1 cellular context compared by ENCODE assay signal in the genomic region with DNA sequence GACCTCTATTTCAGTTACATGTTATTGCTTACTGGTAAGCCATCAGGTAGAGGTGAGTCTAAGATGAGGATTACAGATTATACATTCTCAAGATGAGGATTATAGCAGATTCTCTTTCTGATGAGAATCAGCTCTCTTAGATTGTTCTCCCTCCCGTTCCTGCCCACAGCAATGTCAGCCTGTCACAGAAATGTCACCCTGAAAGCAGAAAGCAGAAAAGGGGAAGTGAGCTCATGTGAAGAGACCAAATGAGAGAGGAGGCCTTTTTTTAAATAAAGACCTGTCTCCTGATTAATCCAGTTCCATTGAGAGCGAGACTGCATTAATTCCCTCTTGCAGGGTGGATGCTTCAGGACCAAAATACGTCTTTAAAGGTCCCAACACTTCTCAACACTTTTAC.
TF ChIP-seq lines count a peak whose summit lies in the region.

No MANE protein-coding gene starts in this region.

TF ChIP-seq in GM12878, 131 proteins besides CTCF, POLR2A, EP300 and RAD21 (continued from another document):
- TF ChIP-seq SRF (IDR thresholded peaks at IDR 0.05; ENCODE audit: low read depth in 2 of 2, low read length in 2 of 2) (peak in 1 of 2 experiments; percentile 12; a peak in 1 of 4 replicates), MYC (IDR thresholded peaks at IDR 0.05; ENCODE audit: insufficient read depth, insufficient read length, insufficient replicate concordance, low read length, severe bottlenecking) (no peak), HCFC1 (IDR thresholded peaks at IDR 0.05; ENCODE audit: low read length) (no peak), FOXM1 (IDR thresholded peaks at IDR 0.05; ENCODE audit: low read depth, low read length) (no peak), RUNX3 (IDR thresholded peaks at IDR 0.05; ENCODE audit: low read length) (peak; percentile 19; the same call in 1 of the 2 replicates), SREBF2 (IDR thresholded peaks at IDR 0.05; ENCODE audit: low read length) (no peak), KDM1A (IDR thresholded peaks at IDR 0.05; ENCODE audit: borderline replicate concordance) (no peak), WRNIP1 (IDR thresholded peaks at IDR 0.05; ENCODE audit: borderline replicate concordance, low read depth, low read length) (no peak), SPI1 (IDR thresholded peaks at IDR 0.05; ENCODE audit: borderline replicate concordance, insufficient read depth, low read depth, low read length) (peak; percentile 98)
